21 cellular contexts compared by ENCODE assay signal in the genomic region with DNA sequence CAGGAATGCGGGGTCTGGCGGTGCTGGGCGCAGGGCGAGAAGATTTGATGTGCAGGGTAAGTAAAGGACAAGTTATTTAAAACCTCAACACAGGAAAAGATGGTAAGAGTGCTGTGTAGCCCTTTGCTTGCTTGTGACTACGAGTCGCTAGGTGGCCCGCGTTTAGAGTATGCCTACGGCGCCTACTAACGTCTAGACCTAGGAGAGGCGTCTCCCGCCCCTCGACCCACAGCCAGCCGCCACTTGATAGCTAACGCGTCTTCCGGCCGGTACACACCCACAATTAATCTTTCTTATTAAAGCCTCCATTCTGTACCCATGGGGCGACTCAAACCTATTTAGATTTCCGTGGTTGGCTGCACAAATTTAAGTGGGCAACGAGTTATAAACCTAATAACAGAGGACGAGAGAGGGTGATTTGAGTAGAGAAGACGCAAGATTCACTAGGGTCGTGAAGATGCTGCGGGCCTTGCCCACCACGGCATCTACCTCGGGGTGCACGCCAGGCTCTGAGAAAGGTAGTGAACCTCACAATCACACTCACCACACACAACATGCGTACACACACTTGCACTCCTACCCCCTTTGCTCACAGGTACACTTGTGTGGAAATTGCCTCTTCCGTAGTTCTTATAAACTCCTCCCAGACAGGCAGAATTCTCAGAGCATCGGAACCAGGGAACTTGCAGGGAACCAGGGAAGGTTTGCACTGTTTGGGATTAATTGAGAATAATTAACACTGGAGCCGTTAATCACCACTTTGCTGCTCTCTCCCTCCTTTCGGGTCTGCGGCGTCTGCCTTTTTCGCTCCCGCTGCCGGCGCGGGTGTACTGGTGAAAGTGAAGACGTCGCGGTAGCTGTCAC. TPM values are rescaled to one million over a fixed set of nuclear protein-coding genes. Genes with fewer than 3 reads are reported as not detected.
DNase-seq lines count a peak whose midpoint lies in the region; ATAC-seq and TF ChIP-seq lines count a peak whose summit lies in the region.
"Had no signal": no experiment of that assay in that cellular context is flagged by ENCODE, and none has a peak within 500 bp of the region (broad histone marks: within the 10 kb centered on the region; RNA-seq: fewer than 3 reads in every experiment).

No MANE protein-coding gene starts in this region.

- no peaks in the 10 kb centered on the region for H3K36me3 ChIP-seq in ES-I3 (ENCODE audit: insufficient read depth, low read length)
- H3K36me3 ChIP-seq: BLaER1, heart left ventricle, pancreas had no signal

- DNase-seq in NCI-H69 (lab: John Stamatoyannopoulos, UW), result peak; percentile 96
- no peak for DNase-seq in central memory CD8-positive, alpha-beta T cell (ENCODE audit: low spot score in 2 of 2)
- no peak for DNase-seq in nephron progenitor cell
- no peak for DNase-seq in CD1c-positive myeloid dendritic cell (ENCODE audit: extremely low spot score)
- no peak for DNase-seq in ACHN
- no peak for DNase-seq in mucosa of gallbladder (ENCODE audit: low spot score)
- no peak for DNase-seq in NCI-H1436 treated with DMSO at 0.1 percent for 48 hours (lab: John Stamatoyannopoulos, UW)
- DNase-seq: activated CD4-positive, alpha-beta T cell treated with anti-CD3 and anti-CD28 coated beads for 48 hours; activated gamma-delta T cell treated with Interleukin-2 at 50 U/mL for 16 hours; cerebellar nuclear complex; DMS79; heart left ventricle; HFFc6; kidney glomerular epithelial cell; mucosa of descending colon; NCI-H1092; pancreas; stimulated activated CD4-positive, alpha-beta T cell treated with anti-CD3 and anti-CD28 coated beads, Interleukin-12 subunit alpha, Interleukin-12 subunit beta, amount 100 ng/mL, for 4 hours had no signal

- peaks cover 6% of the 10 kb centered on the region for H3K4me1 Mint-ChIP-seq in central memory CD8-positive, alpha-beta T cell
- H3K4me1 Mint-ChIP-seq in nephron progenitor cell, result peaks cover 72% of the 10 kb centered on the region

- H3K4me1 ChIP-seq in ES-I3 (ENCODE audit: insufficient read depth, low read length), result peaks cover 44% of the 10 kb centered on the region
- H3K4me1 ChIP-seq: BLaER1, pancreas had no signal

- H3K36me3 Mint-ChIP-seq in central memory CD8-positive, alpha-beta T cell (ENCODE audit: insufficient read depth), result peaks cover 14% of the 10 kb centered on the region
- H3K36me3 Mint-ChIP-seq in nephron progenitor cell (ENCODE audit: low read depth), result peaks cover 4% of the 10 kb centered on the region

- peak overlapping the region; percentile 66; the same call in 1 of the 2 replicates for H3K9ac ChIP-seq in ES-I3 (ENCODE audit: low read depth, low read length)
- H3K9ac ChIP-seq: BLaER1 had no signal

- peaks cover 100% of the 10 kb centered on the region for H3K27me3 Mint-ChIP-seq in central memory CD8-positive, alpha-beta T cell
- peaks cover 96% of the 10 kb centered on the region for H3K27me3 Mint-ChIP-seq in nephron progenitor cell (ENCODE audit: low read depth, poor library complexity)

- H3K9me3 ChIP-seq in ES-I3 (ENCODE audit: control insufficient read depth, insufficient read depth, low read length), result no peaks in the 10 kb centered on the region
- H3K9me3 ChIP-seq: heart left ventricle, mucosa of descending colon, pancreas had no signal

- ATAC-seq in central memory CD8-positive, alpha-beta T cell (replicated peaks; ENCODE audit: extremely low read depth, poor library complexity, severe bottlenecking), result no peak
- ATAC-seq: heart left ventricle, mucosa of descending colon, pancreas had no signal

- no peak for TF ChIP-seq CTCF in nephron progenitor cell (IDR thresholded peaks at IDR 0.05)

- in situ Hi-C loops in ACHN (cut with HindIII; ENCODE audit: low pct_ligation_motif_present, low pct_unique_long_range_greater_than_20kb, low sequenced_read_pairs), result no loop called here

- no peak overlapping the region for H3K4me3 Mint-ChIP-seq in central memory CD8-positive, alpha-beta T cell
- peak overlapping the region; percentile 67 for H3K4me3 Mint-ChIP-seq in nephron progenitor cell
- H3K4me3 Mint-ChIP-seq: HFFc6 had no signal

- H3K27ac Mint-ChIP-seq in central memory CD8-positive, alpha-beta T cell (ENCODE audit: low read depth), result peak overlapping the region; percentile 79
- H3K27ac Mint-ChIP-seq in nephron progenitor cell, result no peak overlapping the region
- H3K27ac Mint-ChIP-seq: HFFc6 had no signal

- peaks cover 16% of the 10 kb centered on the region for H3K9me3 Mint-ChIP-seq in central memory CD8-positive, alpha-beta T cell
- H3K9me3 Mint-ChIP-seq in nephron progenitor cell, result peaks cover 17% of the 10 kb centered on the region
- H3K9me3 Mint-ChIP-seq: HFFc6 had no signal

RNA-seq across cellular contexts. Expression of a gene that starts 12.1 kb away (rescaled TPM):
- total RNA-seq in mucosa of gallbladder, result 0.55 TPM
- total RNA-seq: HFFc6; T-helper 1 cell treated with Interleukin-12 subunit alpha and Interleukin-12 subunit beta and Interleukin-4 antibody, amounts not matched to agents 30 ng/mL and 1 ng/mL, for 36 hours had no signal
